21 cellular contexts compared by ENCODE assay signal in the genomic region with DNA sequence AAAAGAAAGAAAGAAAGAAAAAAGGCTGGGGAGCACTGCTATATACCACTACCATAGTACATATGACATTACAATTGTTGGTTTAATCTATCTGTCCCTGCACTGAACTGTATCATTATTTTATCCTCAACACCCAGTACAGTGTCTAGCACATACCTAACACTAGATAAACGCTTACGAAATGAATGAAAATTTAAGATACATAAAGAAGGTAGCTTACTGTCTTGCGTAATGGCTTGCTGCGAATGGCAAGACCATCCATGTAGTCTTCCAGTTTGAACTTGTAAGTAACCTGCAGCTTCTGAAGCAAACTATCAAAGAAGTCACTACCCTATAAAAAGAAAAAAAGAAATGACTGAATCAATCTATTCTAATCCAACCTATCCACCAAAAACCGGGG.
"Had no signal": no experiment of that assay in that cellular context is flagged by ENCODE, and none has a peak within 500 bp of the region (broad histone marks: within the 10 kb centered on the region; RNA-seq: fewer than 3 reads in every experiment).

No MANE protein-coding gene starts in this region.

- H3K27ac ChIP-seq: RWPE1, SJSA1, SK-N-MC had no signal

- H3K4me1 ChIP-seq: SJSA1 had no signal

- ATAC-seq: Panc1, PC-3 had no signal

- H3K27me3 ChIP-seq: SJSA1 had no signal

- DNase-seq: Karpas-422, KG1, MM.1S, NCI-H1092 treated with DMSO at 0.1 percent for 48 hours, NCI-H1436, NCI-H187, NCI-H2029, NCI-H2081 treated with DMSO at 0.1 percent for 48 hours, NCI-H2171, NCI-H226, NCI-H446, NCI-H510A, NCI-H524 treated with DMSO at 0.1 percent for 48 hours, NCI-H69, NCI-H774, PC-3, SHP77 had no signal

- H3K4me3 ChIP-seq: SJSA1, SK-N-MC had no signal

- H3K9me3 ChIP-seq: SJSA1 had no signal
